23 cellular contexts compared by ENCODE assay signal in genomic region chr15:31046759-31047359, GRCh38. TPM values are rescaled to one million over a fixed set of nuclear protein-coding genes. Genes with fewer than 3 reads are reported as not detected.
"Had no signal": no experiment of that assay in that cellular context is flagged by ENCODE, and none has a peak within 500 bp of the region (broad histone marks: within the 10 kb centered on the region; RNA-seq: fewer than 3 reads in every experiment).

No MANE protein-coding gene starts in this region.

- H3K4me3 Mint-ChIP-seq: activated T-cell treated with anti-CD3 and anti-CD28 coated beads, Interleukin-2, amount 50 U/mL, for 72 hours; central memory CD8-positive, alpha-beta T cell; nephron; stimulated activated effector memory CD8-positive, alpha-beta T cell treated with anti-CD3 and anti-CD28 coated beads, Interleukin-12 subunit alpha, Interleukin-12 subunit beta, amount 100 ng/mL, for 72 hours; T-helper 1 cell treated with Interleukin-12 subunit alpha and Interleukin-12 subunit beta and Interleukin-4 antibody, amounts not matched to agents 30 μg/mL and 1 μg/mL, for 36 hours had no signal

- H3K36me3 ChIP-seq: brain microvascular endothelial cell, colonic mucosa, esophagus muscularis mucosa, gastroesophageal sphincter, lower lobe of right lung, prostate gland, stomach, upper lobe of left lung had no signal

- H3K27ac ChIP-seq: brain microvascular endothelial cell, colonic mucosa, esophagus muscularis mucosa, gastroesophageal sphincter, lower lobe of right lung, prostate gland, skin epidermis, stomach, testis, upper lobe of left lung had no signal

- H3K4me1 ChIP-seq: colonic mucosa, esophagus muscularis mucosa, gastroesophageal sphincter, prostate gland, stomach, testis had no signal

- H3K27me3 ChIP-seq: brain microvascular endothelial cell, colonic mucosa, esophagus muscularis mucosa, gastroesophageal sphincter, stomach, testis, upper lobe of left lung had no signal

- ATAC-seq: activated T-cell treated with anti-CD3 and anti-CD28 coated beads, Interleukin-2, amount 50 U/mL, for 72 hours; gastroesophageal sphincter; lower lobe of right lung; stimulated activated effector memory CD8-positive, alpha-beta T cell treated with anti-CD3 and anti-CD28 coated beads, Interleukin-12 subunit alpha, Interleukin-12 subunit beta, amount 100 ng/mL, for 72 hours had no signal

- H3K9me3 Mint-ChIP-seq: activated T-cell treated with anti-CD3 and anti-CD28 coated beads, Interleukin-2, amount 50 U/mL, for 72 hours; central memory CD8-positive, alpha-beta T cell; nephron; stimulated activated effector memory CD8-positive, alpha-beta T cell treated with anti-CD3 and anti-CD28 coated beads, Interleukin-12 subunit alpha, Interleukin-12 subunit beta, amount 100 ng/mL, for 72 hours; T-helper 1 cell treated with Interleukin-12 subunit alpha and Interleukin-12 subunit beta and Interleukin-4 antibody, amounts not matched to agents 30 μg/mL and 1 μg/mL, for 36 hours had no signal

- DNase-seq: activated CD4-positive, CD25-positive, alpha-beta regulatory T cell treated with anti-CD3 and anti-CD28 coated beads, Interleukin-2, amount 50 U/mL, for 72 hours; activated effector memory CD4-positive, alpha-beta T cell treated with anti-CD3 and anti-CD28 coated beads, Interleukin-2, amount 50 U/mL, for 16 hours; activated naive CD4-positive, alpha-beta T cell treated with anti-CD3 and anti-CD28 coated beads, Interleukin-2, amount 50 U/mL, for 16 hours; activated T-cell treated with anti-CD3 and anti-CD28 coated beads, Interleukin-2, amount 50 U/mL, for 72 hours; aorta; brain microvascular endothelial cell; colonic mucosa; lower lobe of right lung; stimulated activated CD4-positive, alpha-beta T cell treated with anti-CD3 and anti-CD28 coated beads, Interleukin-15, amount 100 ng/mL, for 24 hours; stimulated activated CD4-positive, alpha-beta T cell treated with anti-CD3 and anti-CD28 coated beads, Interleukin-4, amount 100 ng/mL, for 24 hours; stomach; testis had no signal

- H3K27ac Mint-ChIP-seq: activated T-cell treated with anti-CD3 and anti-CD28 coated beads, Interleukin-2, amount 50 U/mL, for 72 hours; nephron; stimulated activated effector memory CD8-positive, alpha-beta T cell treated with anti-CD3 and anti-CD28 coated beads, Interleukin-12 subunit alpha, Interleukin-12 subunit beta, amount 100 ng/mL, for 72 hours; T-helper 1 cell treated with Interleukin-12 subunit alpha and Interleukin-12 subunit beta and Interleukin-4 antibody, amounts not matched to agents 30 μg/mL and 1 μg/mL, for 36 hours had no signal

- H3K9me3 ChIP-seq: colonic mucosa, esophagus muscularis mucosa, gastroesophageal sphincter, lower lobe of right lung, prostate gland, stomach, testis, upper lobe of left lung had no signal

- H3K4me3 ChIP-seq: colonic mucosa, esophagus muscularis mucosa, gastroesophageal sphincter, lower lobe of right lung, prostate gland, skin epidermis, stomach, testis, upper lobe of left lung had no signal

- H3K36me3 Mint-ChIP-seq: stimulated activated effector memory CD8-positive, alpha-beta T cell treated with anti-CD3 and anti-CD28 coated beads, Interleukin-12 subunit alpha, Interleukin-12 subunit beta, amount 100 ng/mL, for 72 hours had no signal

RNA-seq across cellular contexts. Expression of gene TRPM1, which starts 54.7 kb away (rescaled TPM):
- total RNA-seq: activated CD8-positive, alpha-beta memory T cell treated with anti-CD3 and anti-CD28 coated beads for 36 hours; activated T-cell treated with anti-CD3 and anti-CD28 coated beads, Interleukin-2, amount 50 U/mL, for 72 hours; aorta; colonic mucosa; esophagus muscularis mucosa; gastroesophageal sphincter; lower lobe of right lung; right cardiac atrium; stomach; upper lobe of left lung had no signal
- polyA plus RNA-seq: aorta had no signal
